3 cellular contexts compared by ENCODE assay signal in the genomic region with DNA sequence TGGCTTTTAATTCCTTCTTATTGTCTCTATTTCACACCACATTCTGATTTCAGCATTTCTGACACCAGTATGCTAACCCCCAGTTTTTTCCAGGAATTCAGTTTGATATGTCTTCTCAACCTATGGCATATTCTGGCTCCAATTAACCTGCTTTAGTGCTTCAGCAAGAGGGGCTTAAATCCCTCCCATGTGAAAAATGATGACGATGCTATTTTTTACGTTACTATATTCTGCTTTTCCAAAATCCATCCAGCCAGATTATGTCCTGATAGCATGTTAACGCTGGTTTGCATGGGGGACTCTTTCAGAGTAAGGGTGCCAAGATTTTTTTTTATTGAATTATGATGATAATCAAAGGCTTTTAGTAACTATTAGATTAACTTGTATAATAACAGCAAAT.
TF ChIP-seq lines count a peak whose summit lies in the region.

No MANE protein-coding gene starts in this region.

TF ChIP-seq in HepG2, 621 proteins besides CTCF, POLR2A, EP300 and RAD21:
- peak; percentile 92 to 96 for TF ChIP-seq MAFK (conservative IDR thresholded peaks at IDR 0.05 in 1 of 2, IDR thresholded peaks at IDR 0.05 in 1 of 2; ENCODE audit: low read length in 2 of 2)
- TF ChIP-seq ZNF878 (CRISPR knock-in tag; IDR thresholded peaks at IDR 0.05), result no peak
- TF ChIP-seq MAFF (IDR thresholded peaks at IDR 0.05; ENCODE audit: low read depth, low read length), result peak; percentile 96

TF ChIP-seq in IMR-90, 13 proteins besides CTCF, POLR2A, EP300 and RAD21:
- TF ChIP-seq MAFK (IDR thresholded peaks at IDR 0.05; ENCODE audit: low read depth, low read length), result peak; percentile 95
- TF ChIP-seq NFE2L2 (IDR thresholded peaks at IDR 0.05; ENCODE audit: low read depth, low read length), result no peak; the same call in 1 of the 2 replicates

TF ChIP-seq in H1, 55 proteins besides CTCF, POLR2A, EP300 and RAD21:
- TF ChIP-seq MAFK (IDR thresholded peaks at IDR 0.05; ENCODE audit: low read depth, low read length) (peak; percentile 73; the same call in 1 of the 2 replicates), GTF2F1 (IDR thresholded peaks at IDR 0.05; ENCODE audit: borderline replicate concordance, low read depth, low read length) (no peak)
